In the genomic region with DNA sequence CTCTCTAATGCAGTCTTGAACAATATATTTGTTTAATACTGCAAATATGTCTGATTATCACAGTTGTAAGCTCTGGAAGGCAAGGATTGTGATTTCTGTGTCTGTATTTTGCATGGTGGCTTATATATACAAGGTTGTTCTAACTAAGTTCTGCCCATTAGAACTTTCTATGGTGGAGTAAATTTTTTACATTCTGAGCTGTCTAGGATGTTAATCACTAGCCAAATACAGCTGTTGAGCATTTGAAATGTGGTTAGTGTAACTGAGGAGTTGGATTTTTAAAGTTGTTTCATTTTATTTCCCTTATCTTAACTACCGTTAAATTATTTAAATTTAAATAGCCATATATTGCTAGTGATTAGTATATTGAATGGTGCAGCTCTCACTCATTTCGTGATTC, we compare ENCODE assay signal across 34 cellular contexts.
"Had no signal": no experiment of that assay in that cellular context is flagged by ENCODE, and none has a peak within 500 bp of the region (broad histone marks: within the 10 kb centered on the region; RNA-seq: fewer than 3 reads in every experiment).

No MANE protein-coding gene starts in this region.

- H3K9me3 ChIP-seq: breast epithelium, esophagus muscularis mucosa, gastrocnemius medialis, heart left ventricle had no signal

- H3K4me1 ChIP-seq: breast epithelium, esophagus muscularis mucosa, foreskin keratinocyte, gastrocnemius medialis, heart left ventricle had no signal

- H3K4me1 Mint-ChIP-seq: activated CD4-positive, alpha-beta T cell treated with anti-CD3 and anti-CD28 coated beads for 36 hours; activated CD4-positive, alpha-beta T cell treated with anti-CD3 and anti-CD28 coated beads, Interleukin-2, amount 10 ng/mL, durations not matched to agents 24 days and 14 days; activated CD8-positive, alpha-beta memory T cell treated with anti-CD3 and anti-CD28 coated beads, Interleukin-2, amount 10 ng/mL, durations not matched to agents 7 days and 5 days had no signal

- H3K27ac ChIP-seq: breast epithelium, cardiac muscle cell, coronary artery, dorsolateral prefrontal cortex, esophagus muscularis mucosa, foreskin keratinocyte, gastrocnemius medialis, heart left ventricle had no signal

- H3K27ac Mint-ChIP-seq: activated CD4-positive, alpha-beta memory T cell treated with anti-CD3 and anti-CD28 coated beads for 36 hours; activated CD4-positive, alpha-beta T cell treated with anti-CD3 and anti-CD28 coated beads for 36 hours; activated CD4-positive, alpha-beta T cell treated with anti-CD3 and anti-CD28 coated beads, Interleukin-2, amount 10 ng/mL, durations not matched to agents 24 days and 14 days; activated CD8-positive, alpha-beta memory T cell treated with anti-CD3 and anti-CD28 coated beads, Interleukin-2, amount 10 ng/mL, durations not matched to agents 7 days and 5 days; activated CD8-positive, alpha-beta T cell treated with anti-CD3 and anti-CD28 coated beads, Interleukin-2, amount 10 ng/mL, durations not matched to agents 7 days and 5 days; activated naive CD8-positive, alpha-beta T cell; activated T-helper 1 cell treated with anti-CD3 and anti-CD28 coated beads, Interleukin-12 subunit alpha, Interleukin-12 subunit beta, Interleukin-2, Interleukin-4 antibody, amounts not matched to agents 30 ng/mL and 10 ng/mL and 1 ng/mL, durations not matched to agents 14 hours and 24 hours and 36 hours; activated T-helper 2 cell treated with anti-CD3 and anti-CD28 coated beads, Interferon-gamma antibody, Interleukin-2, Interleukin-4, amounts not matched to agents 10 μg/mL and 5 μg/mL and 100 μg/mL, durations not matched to agents 14 hours and 24 hours and 36 hours; brain; dendritic cell treated with granulocyte-macrophage colony-stimulating factor and Interleukin-4, amounts not matched to agents 40 ng/mL and 50 ng/mL, for 4 days; effector memory CD8-positive, alpha-beta T cell had no signal

- DNase-seq: activated CD4-positive, alpha-beta memory T cell treated with anti-CD3 and anti-CD28 coated beads for 36 hours; activated CD4-positive, alpha-beta T cell treated with anti-CD3 and anti-CD28 coated beads for 36 hours; activated CD4-positive, alpha-beta T cell treated with anti-CD3 and anti-CD28 coated beads, Interleukin-2, amount 10 ng/mL, durations not matched to agents 24 days and 14 days; activated CD4-positive, CD25-positive, alpha-beta regulatory T cell; activated CD4-positive, CD25-positive, alpha-beta regulatory T cell treated with anti-CD3 and anti-CD28 coated beads, Interleukin-2, amount 50 U/mL, for 72 hours; activated CD8-positive, alpha-beta memory T cell treated with anti-CD3 and anti-CD28 coated beads, Interleukin-2, amount 10 ng/mL, durations not matched to agents 7 days and 5 days; activated CD8-positive, alpha-beta memory T cell treated with anti-CD3 and anti-CD28 coated beads, Interleukin-2, amount 50 U/mL, for 4 hours; activated CD8-positive, alpha-beta T cell treated with anti-CD3 and anti-CD28 coated beads, Interleukin-2, amount 10 ng/mL, durations not matched to agents 7 days and 5 days; activated gamma-delta T cell; activated naive CD4-positive, alpha-beta T cell; activated naive CD4-positive, alpha-beta T cell treated with anti-CD3 and anti-CD28 coated beads, Interleukin-2, amount 50 U/mL, for 16 hours; activated T-cell treated with anti-CD3 and anti-CD28 coated beads, Interleukin-2, amount 50 U/mL, for 1 hour; activated T-cell treated with anti-CD3 and anti-CD28 coated beads, Interleukin-2, amount 50 U/mL, for 48 hours; amniotic stem cell; anterior cingulate cortex; central memory CD4-positive, alpha-beta T cell; cerebellar nuclear complex; dorsolateral prefrontal cortex; effector memory CD8-positive, alpha-beta T cell; erythroblast; foreskin keratinocyte; gastrocnemius medialis; glutamatergic neuron; heart left ventricle; T-helper 2 cell had no signal

- H3K36me3 ChIP-seq: breast epithelium, cardiac muscle cell, esophagus muscularis mucosa, gastrocnemius medialis, heart left ventricle had no signal

- H3K27me3 ChIP-seq: breast epithelium, cardiac muscle cell, esophagus muscularis mucosa, foreskin keratinocyte, gastrocnemius medialis, heart left ventricle had no signal

- H3K4me3 Mint-ChIP-seq: activated CD4-positive, alpha-beta memory T cell treated with anti-CD3 and anti-CD28 coated beads for 36 hours; activated CD4-positive, alpha-beta T cell treated with anti-CD3 and anti-CD28 coated beads for 36 hours; activated CD4-positive, alpha-beta T cell treated with anti-CD3 and anti-CD28 coated beads, Interleukin-2, amount 10 ng/mL, durations not matched to agents 24 days and 14 days; activated CD8-positive, alpha-beta memory T cell treated with anti-CD3 and anti-CD28 coated beads, Interleukin-2, amount 10 ng/mL, durations not matched to agents 7 days and 5 days; activated CD8-positive, alpha-beta T cell treated with anti-CD3 and anti-CD28 coated beads, Interleukin-2, amount 10 ng/mL, durations not matched to agents 7 days and 5 days; activated naive CD8-positive, alpha-beta T cell; activated T-helper 1 cell treated with anti-CD3 and anti-CD28 coated beads, Interleukin-12 subunit alpha, Interleukin-12 subunit beta, Interleukin-2, Interleukin-4 antibody, amounts not matched to agents 30 ng/mL and 10 ng/mL and 1 ng/mL, durations not matched to agents 14 hours and 24 hours and 36 hours; brain; dendritic cell treated with granulocyte-macrophage colony-stimulating factor and Interleukin-4, amounts not matched to agents 40 ng/mL and 50 ng/mL, for 4 days; effector memory CD8-positive, alpha-beta T cell had no signal

- H3K27me3 Mint-ChIP-seq: activated CD4-positive, alpha-beta memory T cell treated with anti-CD3 and anti-CD28 coated beads for 36 hours; activated CD4-positive, alpha-beta T cell treated with anti-CD3 and anti-CD28 coated beads, Interleukin-2, amount 10 ng/mL, durations not matched to agents 24 days and 14 days; activated CD8-positive, alpha-beta memory T cell treated with anti-CD3 and anti-CD28 coated beads, Interleukin-2, amount 10 ng/mL, durations not matched to agents 7 days and 5 days; dendritic cell treated with granulocyte-macrophage colony-stimulating factor and Interleukin-4, amounts not matched to agents 40 ng/mL and 50 ng/mL, for 4 days; effector memory CD8-positive, alpha-beta T cell had no signal

- H3K4me3 ChIP-seq: breast epithelium, cardiac muscle cell, coronary artery, dorsolateral prefrontal cortex, esophagus muscularis mucosa, gastrocnemius medialis, heart left ventricle had no signal

- H3K9me3 Mint-ChIP-seq: activated CD4-positive, alpha-beta memory T cell treated with anti-CD3 and anti-CD28 coated beads for 36 hours; activated CD4-positive, alpha-beta T cell treated with anti-CD3 and anti-CD28 coated beads, Interleukin-2, amount 10 ng/mL, durations not matched to agents 24 days and 14 days; activated T-helper 1 cell treated with anti-CD3 and anti-CD28 coated beads, Interleukin-12 subunit alpha, Interleukin-12 subunit beta, Interleukin-2, Interleukin-4 antibody, amounts not matched to agents 30 ng/mL and 10 ng/mL and 1 ng/mL, durations not matched to agents 14 hours and 24 hours and 36 hours; activated T-helper 2 cell treated with anti-CD3 and anti-CD28 coated beads, Interferon-gamma antibody, Interleukin-2, Interleukin-4, amounts not matched to agents 10 μg/mL and 5 μg/mL and 100 μg/mL, durations not matched to agents 14 hours and 24 hours and 36 hours; dendritic cell treated with granulocyte-macrophage colony-stimulating factor and Interleukin-4, amounts not matched to agents 40 ng/mL and 50 ng/mL, for 4 days had no signal

- ATAC-seq: activated CD4-positive, alpha-beta T cell treated with anti-CD3 and anti-CD28 coated beads for 36 hours; activated CD8-positive, alpha-beta memory T cell treated with anti-CD3 and anti-CD28 coated beads, Interleukin-2, amount 10 ng/mL, durations not matched to agents 7 days and 5 days; activated CD8-positive, alpha-beta T cell treated with anti-CD3 and anti-CD28 coated beads, Interleukin-2, amount 10 ng/mL, durations not matched to agents 7 days and 5 days; effector memory CD8-positive, alpha-beta T cell; foreskin keratinocyte; gastrocnemius medialis; heart left ventricle had no signal

- H3K36me3 Mint-ChIP-seq: activated CD4-positive, alpha-beta memory T cell treated with anti-CD3 and anti-CD28 coated beads for 36 hours; activated CD8-positive, alpha-beta memory T cell treated with anti-CD3 and anti-CD28 coated beads, Interleukin-2, amount 10 ng/mL, durations not matched to agents 7 days and 5 days; activated naive CD8-positive, alpha-beta T cell; brain had no signal
